ENCODE assay signal across 1 cellular context in the genomic region with DNA sequence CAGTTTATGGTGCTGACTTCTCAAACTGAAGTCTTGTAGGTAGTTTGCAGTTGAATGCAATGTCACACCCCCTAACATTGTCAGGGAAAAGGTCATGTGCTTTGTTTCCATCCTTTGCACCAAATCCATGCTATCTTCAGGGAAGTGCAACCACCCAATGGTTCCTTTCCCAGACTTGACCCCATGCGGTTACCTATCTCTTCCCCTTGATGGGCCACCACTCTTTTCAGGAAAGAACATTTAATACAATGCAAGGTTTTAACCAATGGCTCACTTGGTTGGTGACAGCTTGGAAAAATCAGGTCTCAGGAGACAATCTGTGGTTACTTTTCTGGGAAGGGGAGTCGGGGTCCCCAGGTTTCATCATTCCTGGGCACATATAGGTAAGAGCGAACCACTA.
TF ChIP-seq lines count a peak whose summit lies in the region.

No MANE protein-coding gene starts in this region.

TF ChIP-seq in HEK293, 187 proteins besides CTCF, POLR2A, EP300 and RAD21 (continued from another document):
- TF ChIP-seq YY2 (tag by site-specific recombination; IDR thresholded peaks at IDR 0.05) (no peak), PRDM6 (tag by site-specific recombination; IDR thresholded peaks at IDR 0.05) (no peak), ZNF48 (tag by site-specific recombination; IDR thresholded peaks at IDR 0.05) (no peak), ZNF660 (tag by site-specific recombination; IDR thresholded peaks at IDR 0.05) (no peak), KLF10 (tag by site-specific recombination; IDR thresholded peaks at IDR 0.05) (no peak)
